16 cellular contexts compared by ENCODE assay signal in the genomic region with DNA sequence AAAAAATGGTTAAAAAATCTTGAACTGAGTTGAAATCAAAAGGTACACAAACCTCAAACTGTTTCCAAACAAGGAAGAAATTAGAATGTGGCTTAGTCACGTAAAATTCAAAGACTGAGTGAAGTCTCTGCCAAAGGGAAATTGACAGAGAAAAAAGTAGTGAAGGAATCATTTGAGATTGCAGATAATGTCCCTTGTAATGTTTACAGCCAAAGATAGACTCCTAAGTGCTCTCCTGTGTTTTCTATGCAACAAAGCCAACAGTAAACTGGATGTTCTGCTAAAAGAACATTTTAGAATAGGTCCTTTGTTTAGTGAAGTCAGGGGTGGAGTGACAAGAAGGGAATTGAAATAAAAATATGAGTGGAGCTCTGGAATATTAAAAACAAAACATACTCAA.
DNase-seq lines count a peak whose midpoint lies in the region; ATAC-seq and TF ChIP-seq lines count a peak whose summit lies in the region.
"Had no signal": no experiment of that assay in that cellular context is flagged by ENCODE, and none has a peak within 500 bp of the region (broad histone marks: within the 10 kb centered on the region; RNA-seq: fewer than 3 reads in every experiment).

No MANE protein-coding gene starts in this region.

- POLR2A ChIA-PET in HEK293 (lab: Yijun Ruan, JAX): no interaction called here

- no peak overlapping the region for H3K27ac ChIP-seq in HEK293 (ENCODE audit: extremely low read depth, low read depth, low read length)
- peak overlapping the region; percentile 21 for H3K27ac ChIP-seq in VCaP
- H3K27ac ChIP-seq in mesodermal cell (ENCODE audit: low read depth, low read length, severe bottlenecking): peak overlapping the region; percentile 12
- H3K27ac ChIP-seq in suprapubic skin: no peak overlapping the region
- H3K27ac ChIP-seq: HL-60 had no signal

- in situ Hi-C loops in HAP-1 (cut with MboI; ENCODE audit: low sequenced_read_pairs): no loop called here

- H3K9me3 ChIP-seq in HEK293 (ENCODE audit: control insufficient read depth, insufficient read depth, low read depth, low read length) (no peaks in the 10 kb centered on the region), mesodermal cell (ENCODE audit: control insufficient read depth, low read length) (no peaks in the 10 kb centered on the region), suprapubic skin (no peaks in the 10 kb centered on the region), HAP-1 (no peaks in the 10 kb centered on the region)

- CTCF ChIA-PET in HEK293 (lab: Yijun Ruan, JAX): no interaction called here

- ATAC-seq in sciatic nerve: peak; percentile 90
- ATAC-seq: GM12878 had no signal

- no CpG with 5 or more reads among the region's 1 CpG for WGBS in mesodermal cell (ENCODE audit: insufficient coverage in 2 of 2), 2 experiments
- 37% methylated on average over 1 of the region's 1 CpG for WGBS in suprapubic skin

- H3K36me3 ChIP-seq in HEK293 (ENCODE audit: control insufficient read depth in 2 of 2, insufficient read depth in 1 of 2, low read length in 2 of 2): no peaks in the 10 kb centered on the region; a peak in 1 of 3 replicates
- no peaks in the 10 kb centered on the region for H3K36me3 ChIP-seq in mesodermal cell (ENCODE audit: control insufficient read depth, insufficient read depth, low read length)
- no peaks in the 10 kb centered on the region for H3K36me3 ChIP-seq in suprapubic skin
- no peaks in the 10 kb centered on the region for H3K36me3 ChIP-seq in HAP-1 (replicated peaks)

- no peak for TF ChIP-seq POLR2A in suprapubic skin (IDR thresholded peaks at IDR 0.05)

- TF ChIP-seq CTCF in HEK293 (tag by site-specific recombination; IDR thresholded peaks at IDR 0.05): no peak
- no peak for TF ChIP-seq CTCF in VCaP (conservative IDR thresholded peaks at IDR 0.05)
- no peak for TF ChIP-seq CTCF in suprapubic skin (IDR thresholded peaks at IDR 0.05)

- DNase-seq in sciatic nerve (ENCODE audit: low spot score) (no peak), suprapubic skin (ENCODE audit: low spot score in 2 of 2) (no peak), HAP-1 (ENCODE audit: low spot score in 2 of 2) (no peak), ureter (ENCODE audit: low spot score) (no peak)
- DNase-seq: ACHN; Calu3; CD4-positive, alpha-beta T cell; DMS79 treated with DMSO at 0.1 percent for 48 hours; GF-D8; GOT3; H7 had no signal

- H3K27me3 ChIP-seq in suprapubic skin: peaks cover 3% of the 10 kb centered on the region
- 0 out of 2 replicates have a peak, but pooled peaks cover 2% of the 10 kb centered on the region for H3K27me3 ChIP-seq in HAP-1 (ENCODE audit: low read depth)

- no peak for TF ChIP-seq EP300 in suprapubic skin (IDR thresholded peaks at IDR 0.05)

- intact Hi-C loops in sciatic nerve (cut with DNase I): no loop called here

- H3K4me3 ChIP-seq in HEK293 (ENCODE audit: low read depth, low read length) (no peak overlapping the region), mesodermal cell (ENCODE audit: extremely low read depth, insufficient read depth, low read length, poor library complexity, severe bottlenecking) (no peak overlapping the region), suprapubic skin (no peak overlapping the region), HAP-1 (no peak overlapping the region)
- H3K4me3 ChIP-seq: GM12878 had no signal

- peaks cover 5% of the 10 kb centered on the region; the same call in 1 of the 2 replicates for H3K4me1 ChIP-seq in HEK293 (ENCODE audit: control insufficient read depth, insufficient read depth, low read length)
- no peaks in the 10 kb centered on the region for H3K4me1 ChIP-seq in mesodermal cell (ENCODE audit: control insufficient read depth, insufficient read depth, low read length, poor library complexity, severe bottlenecking)
- no peaks in the 10 kb centered on the region for H3K4me1 ChIP-seq in suprapubic skin
- H3K4me1 ChIP-seq in HAP-1: no peaks in the 10 kb centered on the region

TF ChIP-seq in HEK293, 187 proteins besides CTCF, POLR2A, EP300 and RAD21:
- TF ChIP-seq, protein P1, sequence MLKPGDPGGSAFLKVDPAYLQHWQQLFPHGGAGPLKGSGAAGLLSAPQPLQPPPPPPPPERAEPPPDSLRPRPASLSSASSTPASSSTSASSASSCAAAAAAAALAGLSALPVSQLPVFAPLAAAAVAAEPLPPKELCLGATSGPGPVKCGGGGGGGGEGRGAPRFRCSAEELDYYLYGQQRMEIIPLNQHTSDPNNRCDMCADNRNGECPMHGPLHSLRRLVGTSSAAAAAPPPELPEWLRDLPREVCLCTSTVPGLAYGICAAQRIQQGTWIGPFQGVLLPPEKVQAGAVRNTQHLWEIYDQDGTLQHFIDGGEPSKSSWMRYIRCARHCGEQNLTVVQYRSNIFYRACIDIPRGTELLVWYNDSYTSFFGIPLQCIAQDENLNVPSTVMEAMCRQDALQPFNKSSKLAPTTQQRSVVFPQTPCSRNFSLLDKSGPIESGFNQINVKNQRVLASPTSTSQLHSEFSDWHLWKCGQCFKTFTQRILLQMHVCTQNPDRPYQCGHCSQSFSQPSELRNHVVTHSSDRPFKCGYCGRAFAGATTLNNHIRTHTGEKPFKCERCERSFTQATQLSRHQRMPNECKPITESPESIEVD (tag by site-specific recombination; IDR thresholded peaks at IDR 0.05): peak; percentile 24; the same call in 1 of the 2 replicates
- TF ChIP-seq, protein P2, sequence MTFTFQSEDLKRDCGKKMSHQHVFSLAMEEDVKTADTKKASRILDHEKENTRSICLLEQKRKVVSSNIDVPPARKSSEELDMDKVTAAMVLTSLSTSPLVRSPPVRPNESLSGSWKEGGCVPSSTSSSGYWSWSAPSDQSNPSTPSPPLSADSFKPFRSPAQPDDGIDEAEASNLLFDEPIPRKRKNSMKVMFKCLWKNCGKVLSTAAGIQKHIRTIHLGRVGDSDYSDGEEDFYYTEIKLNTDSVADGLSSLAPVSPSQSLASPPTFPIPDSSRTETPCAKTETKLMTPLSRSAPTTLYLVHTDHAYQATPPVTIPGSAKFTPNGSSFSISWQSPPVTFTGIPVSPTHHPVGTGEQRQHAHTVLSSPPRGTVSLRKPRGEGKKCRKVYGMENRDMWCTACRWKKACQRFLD (tag by site-specific recombination; IDR thresholded peaks at IDR 0.05): no peak
TF ChIP-seq in HEK293: peak in this region for 1.

Comparison
In these comparisons a context has a peak if more than half of its experiments do, and no peak if none do; other contexts are left out.
1. H3K27ac ChIP-seq: peak in VCaP (single experiment) and mesodermal cell (single experiment); none in HEK293 (single experiment) and suprapubic skin (single experiment).